ENCODE assay signal across 10 cellular contexts in the genomic region with DNA sequence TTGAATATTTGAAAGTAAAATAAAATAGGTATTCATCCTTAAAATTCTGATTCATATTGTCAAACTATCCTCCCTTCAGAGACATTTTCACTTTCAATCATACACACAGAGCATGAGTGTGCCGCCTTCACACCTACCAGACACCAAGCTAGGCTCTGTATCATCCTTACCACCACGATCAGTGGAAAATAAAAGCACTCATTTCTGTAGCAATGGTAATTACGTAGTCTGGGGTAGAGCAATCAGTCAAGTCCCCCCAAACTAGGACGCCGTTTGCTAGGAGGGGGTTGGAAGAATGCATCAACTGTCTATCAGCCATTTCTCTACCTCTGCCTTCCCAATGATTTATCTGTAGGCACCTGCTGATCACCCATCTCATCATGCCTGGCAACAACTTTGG.
A peak's percentile ranks its signal among the peaks of the same experiment; 100 is the strongest.
DNase-seq lines count a peak whose midpoint lies in the region; ATAC-seq and TF ChIP-seq lines count a peak whose summit lies in the region.
"Had no signal": no experiment of that assay in that cellular context is flagged by ENCODE, and none has a peak within 500 bp of the region (broad histone marks: within the 10 kb centered on the region; RNA-seq: fewer than 3 reads in every experiment).

No MANE protein-coding gene starts in this region.

- H3K27me3 Mint-ChIP-seq in natural killer cell treated with Interleukin-12 subunit alpha and Interleukin-12 subunit beta and Interleukin-15 and Interleukin-18, amount 100 ng/mL, for 72 hours, result peaks cover 0 to 2% of the 10 kb centered on the region in 2 donors
- no peaks in the 10 kb centered on the region for H3K27me3 Mint-ChIP-seq in natural killer cell (ENCODE audit: low read depth in 2 of 2)
- no peaks in the 10 kb centered on the region for H3K27me3 Mint-ChIP-seq in activated T-cell treated with anti-CD3 and anti-CD28 coated beads, Interleukin-2, amount 50 U/mL, for 72 hours (ENCODE audit: low read depth)
- no peaks in the 10 kb centered on the region for H3K27me3 Mint-ChIP-seq in stimulated activated naive CD8-positive, alpha-beta T cell treated with anti-CD3 and anti-CD28 coated beads, Interleukin-15, amount 100 ng/mL, for 72 hours

- TF ChIP-seq CTCF in natural killer cell (IDR thresholded peaks at IDR 0.05), result no peak

- H3K4me1 Mint-ChIP-seq in natural killer cell treated with Interleukin-12 subunit alpha and Interleukin-12 subunit beta and Interleukin-15 and Interleukin-18, amount 100 ng/mL, for 72 hours (ENCODE audit: low read depth in 2 of 2), result no peaks in the 10 kb centered on the region
- H3K4me1 Mint-ChIP-seq in natural killer cell, result no peaks in the 10 kb centered on the region
- peaks cover 16% of the 10 kb centered on the region for H3K4me1 Mint-ChIP-seq in activated T-cell treated with anti-CD3 and anti-CD28 coated beads, Interleukin-2, amount 50 U/mL, for 72 hours (ENCODE audit: low read depth)
- peaks cover 12% of the 10 kb centered on the region for H3K4me1 Mint-ChIP-seq in stimulated activated naive CD8-positive, alpha-beta T cell treated with anti-CD3 and anti-CD28 coated beads, Interleukin-15, amount 100 ng/mL, for 72 hours

- no peaks in the 10 kb centered on the region for H3K36me3 Mint-ChIP-seq in natural killer cell treated with Interleukin-12 subunit alpha and Interleukin-12 subunit beta and Interleukin-15 and Interleukin-18, amount 100 ng/mL, for 72 hours
- H3K36me3 Mint-ChIP-seq in natural killer cell, result no peaks in the 10 kb centered on the region
- H3K36me3 Mint-ChIP-seq in activated T-cell treated with anti-CD3 and anti-CD28 coated beads, Interleukin-2, amount 50 U/mL, for 72 hours (ENCODE audit: insufficient read depth in 2 of 2), result peaks cover 0 to 4% of the 10 kb centered on the region in 2 donors

- DNase-seq in natural killer cell treated with Interleukin-12 subunit alpha and Interleukin-12 subunit beta and Interleukin-15 and Interleukin-18, amount 100 ng/mL, for 72 hours (ENCODE audit: low spot score), result no peak
- no peak for DNase-seq in natural killer cell
- peak; percentile 55 to 58 for DNase-seq in activated T-cell treated with anti-CD3 and anti-CD28 coated beads, Interleukin-2, amount 50 U/mL, for 72 hours
- DNase-seq in stimulated activated naive CD8-positive, alpha-beta T cell treated with anti-CD3 and anti-CD28 coated beads, Interleukin-15, amount 100 ng/mL, for 72 hours, result peak; percentile 30 to 50
- DNase-seq in NCI-H2171 treated with DMSO at 0.1 percent for 48 hours (lab: John Stamatoyannopoulos, UW), result no peak
- no peak for DNase-seq in NCI-H1092 treated with DMSO at 0.1 percent for 48 hours (lab: John Stamatoyannopoulos, UW)
- DNase-seq: AML-193, WERI-Rb-1 had no signal

- peak overlapping the region in 1 of 2 donors; percentile 26 for H3K27ac Mint-ChIP-seq in natural killer cell treated with Interleukin-12 subunit alpha and Interleukin-12 subunit beta and Interleukin-15 and Interleukin-18, amount 100 ng/mL, for 72 hours
- H3K27ac Mint-ChIP-seq in natural killer cell, result no peak overlapping the region
- H3K27ac Mint-ChIP-seq in activated T-cell treated with anti-CD3 and anti-CD28 coated beads, Interleukin-2, amount 50 U/mL, for 72 hours, result no peak overlapping the region
- peak overlapping the region in 1 of 2 donors; percentile 34 for H3K27ac Mint-ChIP-seq in stimulated activated naive CD8-positive, alpha-beta T cell treated with anti-CD3 and anti-CD28 coated beads, Interleukin-15, amount 100 ng/mL, for 72 hours

- intact Hi-C loops in natural killer cell (cut with micrococcal nuclease), result no loop called here

- no peak overlapping the region for H3K4me3 Mint-ChIP-seq in natural killer cell treated with Interleukin-12 subunit alpha and Interleukin-12 subunit beta and Interleukin-15 and Interleukin-18, amount 100 ng/mL, for 72 hours
- no peak overlapping the region for H3K4me3 Mint-ChIP-seq in natural killer cell
- H3K4me3 Mint-ChIP-seq in activated T-cell treated with anti-CD3 and anti-CD28 coated beads, Interleukin-2, amount 50 U/mL, for 72 hours, result no peak overlapping the region
- no peak overlapping the region for H3K4me3 Mint-ChIP-seq in stimulated activated naive CD8-positive, alpha-beta T cell treated with anti-CD3 and anti-CD28 coated beads, Interleukin-15, amount 100 ng/mL, for 72 hours

- no peaks in the 10 kb centered on the region for H3K9me3 Mint-ChIP-seq in natural killer cell treated with Interleukin-12 subunit alpha and Interleukin-12 subunit beta and Interleukin-15 and Interleukin-18, amount 100 ng/mL, for 72 hours
- H3K9me3 Mint-ChIP-seq in natural killer cell, result no peaks in the 10 kb centered on the region
- no peaks in the 10 kb centered on the region for H3K9me3 Mint-ChIP-seq in activated T-cell treated with anti-CD3 and anti-CD28 coated beads, Interleukin-2, amount 50 U/mL, for 72 hours
- peaks cover under 1 to 2% of the 10 kb centered on the region in 2 donors for H3K9me3 Mint-ChIP-seq in stimulated activated naive CD8-positive, alpha-beta T cell treated with anti-CD3 and anti-CD28 coated beads, Interleukin-15, amount 100 ng/mL, for 72 hours

- ATAC-seq in natural killer cell treated with Interleukin-12 subunit alpha and Interleukin-12 subunit beta and Interleukin-15 and Interleukin-18, amount 100 ng/mL, for 72 hours, result peak; percentile 70 to 94
- ATAC-seq in natural killer cell (no peak), HG02870 (IDR thresholded peaks at IDR 0.05; ENCODE audit: unreplicated experiment) (peak; percentile 67), GM21528 (IDR thresholded peaks at IDR 0.05; ENCODE audit: low FRiP score, unreplicated experiment) (no peak)
- ATAC-seq in activated T-cell treated with anti-CD3 and anti-CD28 coated beads, Interleukin-2, amount 50 U/mL, for 72 hours (replicated peaks in 1 of 2), result peak; percentile 100
- peak; percentile 99 for ATAC-seq in stimulated activated naive CD8-positive, alpha-beta T cell treated with anti-CD3 and anti-CD28 coated beads, Interleukin-15, amount 100 ng/mL, for 72 hours

Comparison
In these comparisons a context has a peak if more than half of its experiments do, and no peak if none do; other contexts are left out.
1. ATAC-seq: peak in natural killer cell treated with Interleukin-12 subunit alpha and Interleukin-12 subunit beta and Interleukin-15 and Interleukin-18, amount 100 ng/mL, for 72 hours (2 of 2), HG02870 (single experiment), activated T-cell treated with anti-CD3 and anti-CD28 coated beads, Interleukin-2, amount 50 U/mL, for 72 hours (2 of 2) and stimulated activated naive CD8-positive, alpha-beta T cell treated with anti-CD3 and anti-CD28 coated beads, Interleukin-15, amount 100 ng/mL, for 72 hours (single experiment); none in natural killer cell (0 of 3) and GM21528 (single experiment).
2. DNase-seq: peak in activated T-cell treated with anti-CD3 and anti-CD28 coated beads, Interleukin-2, amount 50 U/mL, for 72 hours (2 of 2) and stimulated activated naive CD8-positive, alpha-beta T cell treated with anti-CD3 and anti-CD28 coated beads, Interleukin-15, amount 100 ng/mL, for 72 hours (2 of 2); none in natural killer cell treated with Interleukin-12 subunit alpha and Interleukin-12 subunit beta and Interleukin-15 and Interleukin-18, amount 100 ng/mL, for 72 hours (single experiment), natural killer cell (single experiment), NCI-H2171 treated with DMSO at 0.1 percent for 48 hours (single experiment) and NCI-H1092 treated with DMSO at 0.1 percent for 48 hours (single experiment).